Comparison of ENCODE assay signal across 25 cellular contexts in the genomic region with DNA sequence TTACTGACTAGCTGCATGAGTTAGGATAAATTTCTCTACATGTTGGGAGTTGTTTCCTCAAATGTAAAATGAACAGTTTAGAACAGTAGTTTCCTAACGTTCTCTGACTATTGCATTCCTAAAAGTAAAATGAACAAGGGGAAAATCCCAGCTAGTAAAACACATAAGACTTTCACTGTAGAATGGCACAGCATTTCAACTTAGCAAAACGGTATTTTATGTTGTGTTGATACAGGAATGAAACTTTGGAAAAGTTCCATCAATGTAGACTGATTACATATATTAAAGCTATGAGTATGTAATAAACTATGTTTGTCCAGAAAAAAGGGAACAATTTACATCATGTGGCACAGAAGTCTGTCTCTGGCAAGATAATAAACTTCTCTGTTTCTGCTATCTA.
DNase-seq lines count a peak whose midpoint lies in the region; ATAC-seq, FAIRE-seq and TF ChIP-seq lines count a peak whose summit lies in the region.
"Had no signal": no experiment of that assay in that cellular context is flagged by ENCODE, and none has a peak within 500 bp of the region (broad histone marks: within the 10 kb centered on the region; RNA-seq: fewer than 3 reads in every experiment).

No MANE protein-coding gene starts in this region.

- WGBS in GM23248 (ENCODE audit: low coverage in 1 of 2, low lambda C conversion rate in 2 of 2, missing lambda C conversion rate in 2 of 2), 2 experiments: 7 to 10% methylated on average over 2 of the region's 2 CpGs

- no peaks in the 10 kb centered on the region for H3K79me2 ChIP-seq in GM23248 (ENCODE audit: insufficient read depth)

- H3K4me3 ChIP-seq in GM23248: no peak overlapping the region
- no peak overlapping the region for H3K4me3 ChIP-seq in adipocyte (ENCODE audit: low read length)
- H3K4me3 ChIP-seq in skeletal muscle satellite cell (ENCODE audit: low read length): no peak overlapping the region
- H3K4me3 ChIP-seq: dorsolateral prefrontal cortex, gastroesophageal sphincter, tibial nerve had no signal

- peaks cover 24% of the 10 kb centered on the region for H3K4me1 ChIP-seq in GM23248 (ENCODE audit: insufficient read depth)
- peaks cover 15% of the 10 kb centered on the region for H3K4me1 ChIP-seq in adipocyte (ENCODE audit: control insufficient read depth, insufficient read depth, low read length)
- peaks cover 28% of the 10 kb centered on the region for H3K4me1 ChIP-seq in skeletal muscle satellite cell (ENCODE audit: control insufficient read depth, insufficient read depth, low read length)
- H3K4me1 ChIP-seq: tibial nerve had no signal

- TF ChIP-seq POLR2A in GM12892 (IDR thresholded peaks at IDR 0.05; ENCODE audit: low read depth, low read length): no peak

- FAIRE-seq in GM12892 (lab: Jason Lieb, UNC): no peak
- FAIRE-seq: GM18507, TTC549 had no signal

- H3K9me2 ChIP-seq in GM23248 (ENCODE audit: insufficient read depth): no peaks in the 10 kb centered on the region

- no peaks in the 10 kb centered on the region for H3K9me3 ChIP-seq in GM23248 (ENCODE audit: low read depth)
- H3K9me3 ChIP-seq in adipocyte (ENCODE audit: control insufficient read depth, low read length): no peaks in the 10 kb centered on the region
- no peaks in the 10 kb centered on the region for H3K9me3 ChIP-seq in skeletal muscle satellite cell (replicated peaks; ENCODE audit: low read length)
- H3K9me3 ChIP-seq: gastroesophageal sphincter, tibial nerve had no signal

- H3F3A ChIP-seq in GM23248 (ENCODE audit: insufficient read depth): no peaks in the 10 kb centered on the region

- H3K27me3 ChIP-seq in GM23248 (replicated peaks; ENCODE audit: insufficient read depth) (peaks cover 4% of the 10 kb centered on the region; the same call in 1 of the 2 replicates), adipocyte (replicated peaks; ENCODE audit: control insufficient read depth, insufficient read depth, low read length) (no peaks in the 10 kb centered on the region), skeletal muscle satellite cell (ENCODE audit: control insufficient read depth, insufficient read depth, low read length) (no peaks in the 10 kb centered on the region)
- H3K27me3 ChIP-seq: dorsolateral prefrontal cortex, gastroesophageal sphincter, tibial nerve had no signal

- DNase-seq in GM23248 (peak; percentile 4), adipocyte (ENCODE audit: low read depth) (peak; percentile 64), fibroblast of peridontal ligament (ENCODE audit: extremely low read depth) (peak; percentile 45), GM12892 (ENCODE audit: insufficient read length) (no peak)
- no peak for DNase-seq in stimulated activated CD4-positive, alpha-beta T cell treated with anti-CD3 and anti-CD28 coated beads, Interleukin-1b, Interleukin-23, amount 100 ng/mL, for 48 hours
- DNase-seq: activated CD4-positive, alpha-beta T cell treated with anti-CD3 and anti-CD28 coated beads, Interleukin-2, amount 10 ng/mL, durations not matched to agents 24 days and 14 days; activated CD8-positive, alpha-beta memory T cell treated with anti-CD3 and anti-CD28 coated beads, Interleukin-2, amount 50 U/mL, for 48 hours; activated naive CD8-positive, alpha-beta T cell treated with anti-CD3 and anti-CD28 coated beads, Interleukin-2, amount 10 ng/mL, durations not matched to agents 7 days and 5 days; AML-193; DND-41; dorsolateral prefrontal cortex; KG1; MV-4-11; NCI-H1694 treated with DMSO at 0.1 percent for 48 hours; nephron progenitor cell; posterior cingulate gyrus; SHP77; small intestine; stimulated activated CD4-positive, alpha-beta T cell treated with anti-CD3 and anti-CD28 coated beads, Interleukin-4, amount 100 ng/mL, for 24 hours had no signal

- no peak overlapping the region for H3K9ac ChIP-seq in GM23248
- H3K9ac ChIP-seq in adipocyte (ENCODE audit: low read length): no peak overlapping the region
- peak overlapping the region; percentile 33 for H3K9ac ChIP-seq in skeletal muscle satellite cell (ENCODE audit: low read depth, low read length)

- H2AFZ ChIP-seq in GM23248: no peak overlapping the region

- H4K20me1 ChIP-seq in GM23248 (ENCODE audit: insufficient read depth): no peaks in the 10 kb centered on the region

- H3K36me3 ChIP-seq in GM23248 (ENCODE audit: low read depth) (no peaks in the 10 kb centered on the region), adipocyte (ENCODE audit: control insufficient read depth, insufficient read depth, low read length, severe bottlenecking) (no peaks in the 10 kb centered on the region), skeletal muscle satellite cell (ENCODE audit: insufficient read depth, low read length) (no peaks in the 10 kb centered on the region)
- H3K36me3 ChIP-seq: gastroesophageal sphincter, tibial nerve had no signal

- H3K4me2 ChIP-seq in GM23248 (ENCODE audit: unreplicated experiment) (no peak overlapping the region), skeletal muscle satellite cell (ENCODE audit: low read length) (peak overlapping the region; percentile 34)

- no peak for ATAC-seq in GM21737 (IDR thresholded peaks at IDR 0.05; ENCODE audit: unreplicated experiment)
- ATAC-seq: gastroesophageal sphincter had no signal

- in situ Hi-C loops in GM23248 (cut with MboI): no loop called here

- H3K27ac ChIP-seq in GM23248: no peak overlapping the region
- H3K27ac ChIP-seq: dorsolateral prefrontal cortex, gastroesophageal sphincter, tibial nerve had no signal

Comparison
In these comparisons a context has a peak if more than half of its experiments do, and no peak if none do; other contexts are left out.
1. DNase-seq: peak in GM23248 (single experiment), adipocyte (single experiment) and fibroblast of peridontal ligament (single experiment); none in GM12892 (single experiment) and stimulated activated CD4-positive, alpha-beta T cell treated with anti-CD3 and anti-CD28 coated beads, Interleukin-1b, Interleukin-23, amount 100 ng/mL, for 48 hours (single experiment).